In genomic region chr19:16778796-16779411, GRCh38 we compare ENCODE assay signal across 8 cellular contexts. TPM values are rescaled to one million over a fixed set of nuclear protein-coding genes. Genes with fewer than 3 reads are reported as not detected.
A peak's percentile ranks its signal among the peaks of the same experiment; 100 is the strongest.
DNase-seq lines count a peak whose midpoint lies in the region; ATAC-seq and TF ChIP-seq lines count a peak whose summit lies in the region.

No MANE protein-coding gene starts in this region.

- intact Hi-C loops in Right ventricle myocardium inferior (cut with DNase I), result loop anchor here (5.0 to 10.0 kb wide), 2 partner anchors 48 to 506 kb away; partner anchors contain the start of genes ANKLE1 and SIN3B
- intact Hi-C loops in activated B cell treated with CpG ODN at 0.5 μM for 24 hours (cut with micrococcal nuclease), result loop anchor here (1.0 to 10.0 kb wide), 4 partner anchors 56 to 608 kb away; no protein-coding TSS in a partner anchor
- intact Hi-C loops in upper lobe of right lung (cut with DNase I), result no loop called here

- H3K27me3 ChIP-seq in right atrium auricular region (no peaks in the 10 kb centered on the region), upper lobe of right lung (no peaks in the 10 kb centered on the region)

- peak; percentile 69 for ATAC-seq in Right ventricle myocardium inferior
- ATAC-seq in activated B cell treated with CpG ODN at 0.5 μM for 24 hours (ENCODE audit: low read depth), result peak; percentile 61
- ATAC-seq in effector memory CD8-positive, alpha-beta T cell (replicated peaks), result peak; percentile 62
- peak; percentile 68 to 72 for ATAC-seq in naive B cell (ENCODE audit: low read depth in 2 of 2)
- peak; percentile 93 for ATAC-seq in upper lobe of right lung

- H3K36me3 Mint-ChIP-seq in activated B cell treated with CpG ODN at 0.5 μM for 24 hours (ENCODE audit: low read depth) (no peaks in the 10 kb centered on the region), naive B cell (peaks cover 0 to 12% of the 10 kb centered on the region in 2 donors)
- no peaks in the 10 kb centered on the region for H3K36me3 Mint-ChIP-seq in effector memory CD8-positive, alpha-beta T cell (ENCODE audit: insufficient read depth)

- no peaks in the 10 kb centered on the region for H3K9me3 ChIP-seq in right atrium auricular region
- H3K9me3 ChIP-seq in upper lobe of right lung, result no peaks in the 10 kb centered on the region

- H3K4me3 Mint-ChIP-seq in activated B cell treated with CpG ODN at 0.5 μM for 24 hours (no peak overlapping the region), naive B cell (no peak overlapping the region)
- H3K4me3 Mint-ChIP-seq in effector memory CD8-positive, alpha-beta T cell, result no peak overlapping the region

- H3K36me3 ChIP-seq in right atrium auricular region (no peaks in the 10 kb centered on the region), upper lobe of right lung (no peaks in the 10 kb centered on the region)

- no peaks in the 10 kb centered on the region for H3K4me1 Mint-ChIP-seq in activated B cell treated with CpG ODN at 0.5 μM for 24 hours
- H3K4me1 Mint-ChIP-seq in effector memory CD8-positive, alpha-beta T cell (ENCODE audit: low read depth in 2 of 2), result no peaks in the 10 kb centered on the region
- H3K4me1 Mint-ChIP-seq in naive B cell, result no peaks in the 10 kb centered on the region

- H3K4me3 ChIP-seq in right atrium auricular region (no peak overlapping the region), upper lobe of right lung (no peak overlapping the region)

- CTCF ChIA-PET in activated B cell treated with CpG ODN at 0.5 μM for 24 hours (lab: Charles Lee), result interaction anchor here (1.1 to 2.2 kb wide), 3 partner anchors 57 to 273 kb away, joined by 3 to 12 read pairs (median 3); no protein-coding TSS in a partner anchor

- peak in 1 of 2 donors; percentile 58 for TF ChIP-seq CTCF in right atrium auricular region (IDR thresholded peaks at IDR 0.05)
- TF ChIP-seq CTCF in activated B cell treated with CpG ODN at 0.5 μM for 24 hours (IDR thresholded peaks at IDR 0.05), result no peak
- TF ChIP-seq CTCF in upper lobe of right lung (IDR thresholded peaks at IDR 0.05), result peak; percentile 46

- POLR2A ChIA-PET in activated B cell treated with CpG ODN at 0.5 μM for 24 hours (lab: Charles Lee), result interaction anchor here (0.6 kb wide), 1 partner anchor 192 kb away, joined by 8 read pairs; no protein-coding TSS in a partner anchor

- H3K9me3 Mint-ChIP-seq in activated B cell treated with CpG ODN at 0.5 μM for 24 hours (no peaks in the 10 kb centered on the region), naive B cell (peaks cover 0 to 6% (median 0%) of the 10 kb centered on the region in 7 donors)
- H3K9me3 Mint-ChIP-seq in effector memory CD8-positive, alpha-beta T cell, result no peaks in the 10 kb centered on the region

- DNase-seq in Right ventricle myocardium inferior (ENCODE audit: missing footprints), result no peak
- no peak for DNase-seq in right atrium auricular region (ENCODE audit: low spot score)
- DNase-seq in NCI-H146 (lab: John Stamatoyannopoulos, UW), result peak; percentile 76
- DNase-seq in activated B cell treated with CpG ODN at 0.5 μM for 24 hours, result no peak
- peak; percentile 21 to 37 (median 34) for DNase-seq in effector memory CD8-positive, alpha-beta T cell
- DNase-seq in naive B cell, result peak; percentile 34
- DNase-seq in upper lobe of right lung, result peak; percentile 72
- DNase-seq in DMS153 treated with DMSO at 0.1 percent for 48 hours (lab: John Stamatoyannopoulos, UW; ENCODE audit: unreplicated experiment), result no peak

- H3K27me3 Mint-ChIP-seq in activated B cell treated with CpG ODN at 0.5 μM for 24 hours (no peaks in the 10 kb centered on the region), naive B cell (peaks cover 10 to 17% (median 13%) of the 10 kb centered on the region in 3 donors)
- H3K27me3 Mint-ChIP-seq in effector memory CD8-positive, alpha-beta T cell, result peaks cover 12 to 14% of the 10 kb centered on the region in 2 donors

- H3K4me1 ChIP-seq in right atrium auricular region (no peaks in the 10 kb centered on the region), upper lobe of right lung (no peaks in the 10 kb centered on the region)

- H3K27ac ChIP-seq in right atrium auricular region (no peak overlapping the region), upper lobe of right lung (no peak overlapping the region)

- H3K27ac Mint-ChIP-seq in activated B cell treated with CpG ODN at 0.5 μM for 24 hours, result no peak overlapping the region
- H3K27ac Mint-ChIP-seq in effector memory CD8-positive, alpha-beta T cell, result no peak overlapping the region
- peak overlapping the region in 2 of 6 donors; percentile 10 to 43 for H3K27ac Mint-ChIP-seq in naive B cell

RNA-seq across cellular contexts. Expression of gene SIN3B, which starts 50.3 kb away (rescaled TPM):
- total RNA-seq in Right ventricle myocardium inferior, result 27.8 TPM
- 10 to 100 TPM; 15.4 to 17.9 TPM for total RNA-seq in right atrium auricular region
- total RNA-seq in activated B cell treated with CpG ODN at 0.5 μM for 24 hours, result 63.7 and 73.1 TPM in 2 replicates
- 10 to 100 TPM in 2 of 6 donors, 1 to 10 TPM in 4; 4.8 to 13.0 (median 6.8) TPM for polyA plus RNA-seq in naive B cell (ENCODE audit: low read depth in 6 of 6)
- 59.8 TPM for total RNA-seq in upper lobe of right lung

RNA-seq across cellular contexts. Expression of gene NWD1, which starts 59.3 kb away (rescaled TPM):
- total RNA-seq in Right ventricle myocardium inferior (not detected), right atrium auricular region (under 1 TPM in 1 of 2 donors, not detected in 1; 0.07 TPM), activated B cell treated with CpG ODN at 0.5 μM for 24 hours (0.02 and 0.04 TPM in 2 replicates), upper lobe of right lung (0.09 TPM)
- polyA plus RNA-seq in naive B cell (ENCODE audit: low read depth in 6 of 6), result under 1 TPM in 2 of 6 donors, not detected in 4; 0.17 to 0.18 TPM

Comparison
In these comparisons a context has a peak if more than half of its experiments do, and no peak if none do; other contexts are left out.
1. DNase-seq: peak in NCI-H146 (single experiment), effector memory CD8-positive, alpha-beta T cell (3 of 3), naive B cell (single experiment) and upper lobe of right lung (single experiment); none in Right ventricle myocardium inferior (single experiment), right atrium auricular region (single experiment), activated B cell treated with CpG ODN at 0.5 μM for 24 hours (single experiment) and DMS153 treated with DMSO at 0.1 percent for 48 hours (single experiment).
2. Peak in every context shown above with its lines, with median percentiles within 50 percentile points of each other: ATAC-seq.